9 cellular contexts compared by ENCODE assay signal in the genomic region with DNA sequence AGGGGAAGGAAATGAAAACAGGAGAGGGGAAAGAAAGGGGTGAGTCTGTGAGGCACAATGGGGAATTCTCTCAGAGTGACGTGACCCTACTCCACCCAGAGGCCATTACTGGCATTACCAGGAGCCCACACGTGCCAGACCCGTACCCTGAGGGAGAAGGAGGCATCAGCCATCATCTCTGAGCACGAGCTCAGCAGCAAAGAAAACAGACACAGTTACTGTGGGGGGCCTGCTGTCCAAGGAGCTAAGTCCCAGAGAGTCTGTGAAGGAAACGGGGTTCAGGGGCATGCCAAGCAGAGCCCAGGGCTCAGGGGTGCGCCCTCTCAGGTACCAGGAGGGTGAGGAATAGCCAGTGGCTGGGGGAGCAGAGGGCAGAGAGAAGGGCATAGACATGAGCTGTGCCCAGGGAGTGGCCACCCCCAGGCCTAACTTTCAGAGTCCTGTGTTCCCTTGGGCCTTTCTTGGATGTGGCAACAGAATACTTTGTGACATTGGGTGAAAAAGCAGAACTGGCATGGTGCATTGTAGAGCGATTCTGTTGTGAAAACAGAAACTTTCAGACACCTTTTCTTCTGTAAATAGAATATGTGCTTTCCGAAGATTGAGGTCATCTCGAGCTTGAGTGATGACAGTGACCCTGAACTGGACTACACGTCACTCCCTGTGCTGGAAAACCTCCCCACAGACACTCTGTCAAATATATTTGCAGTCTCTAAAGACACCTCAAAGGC. TPM values are rescaled to one million over a fixed set of nuclear protein-coding genes. Genes with fewer than 3 reads are reported as not detected.
DNase-seq lines count a peak whose midpoint lies in the region; ATAC-seq and TF ChIP-seq lines count a peak whose summit lies in the region.
"Had no signal": no experiment of that assay in that cellular context is flagged by ENCODE, and none has a peak within 500 bp of the region (broad histone marks: within the 10 kb centered on the region; RNA-seq: fewer than 3 reads in every experiment).

No MANE protein-coding gene starts in this region.

- no TSS peak for BruUV-seq in MCF 10A (replicated peaks; lab: Mats Ljungman, UMichigan)

- H4K20me1 ChIP-seq in DOHH2 (ENCODE audit: control insufficient read depth, insufficient read depth, low read depth, low read length), result no peaks in the 10 kb centered on the region
- H4K20me1 ChIP-seq in GM23338 (replicated peaks; ENCODE audit: insufficient read depth), result no peaks in the 10 kb centered on the region
- no peaks in the 10 kb centered on the region for H4K20me1 ChIP-seq in MM.1S (ENCODE audit: insufficient read depth, low read length)

- H3K27me3 ChIP-seq in DOHH2 (ENCODE audit: control insufficient read depth, low read length) (no peaks in the 10 kb centered on the region), GM23338 (ENCODE audit: insufficient read depth) (no peaks in the 10 kb centered on the region), MM.1S (replicated peaks; ENCODE audit: insufficient read depth, low read length) (no peaks in the 10 kb centered on the region), kidney epithelial cell (ENCODE audit: control insufficient read depth, insufficient read depth, low read length) (no peaks in the 10 kb centered on the region)

- H3K4me2 ChIP-seq in DOHH2 (ENCODE audit: low read length), result no peak overlapping the region
- no peak overlapping the region for H3K4me2 ChIP-seq in GM23338
- H3K4me2 ChIP-seq in MM.1S (ENCODE audit: low read depth, low read length), result peak overlapping the region; percentile 68

- H3K4me1 Mint-ChIP-seq in GM23338 (no peaks in the 10 kb centered on the region), MCF 10A (ENCODE audit: insufficient read depth, unreplicated experiment) (peaks cover 6% of the 10 kb centered on the region)

- H3K79me2 ChIP-seq in DOHH2 (ENCODE audit: control insufficient read depth, low read length) (no peaks in the 10 kb centered on the region), GM23338 (replicated peaks; ENCODE audit: insufficient read depth) (no peaks in the 10 kb centered on the region), MM.1S (ENCODE audit: low read length) (no peaks in the 10 kb centered on the region)

- H3K9me2 ChIP-seq in DOHH2 (replicated peaks; ENCODE audit: control insufficient read depth, low read length), result no peaks in the 10 kb centered on the region
- H3K9me2 ChIP-seq in GM23338 (ENCODE audit: insufficient read depth), result no peaks in the 10 kb centered on the region
- no peaks in the 10 kb centered on the region for H3K9me2 ChIP-seq in MM.1S (replicated peaks; ENCODE audit: insufficient read depth, low read length)

- H3K9ac ChIP-seq in MM.1S (ENCODE audit: low read length), result peak overlapping the region; percentile 69

- H3K36me3 Mint-ChIP-seq in GM23338 (ENCODE audit: low read depth), result peaks cover 13% of the 10 kb centered on the region; the same call in 2 of the 3 replicates
- peaks cover 6% of the 10 kb centered on the region for H3K36me3 Mint-ChIP-seq in MCF 10A (ENCODE audit: insufficient read depth, unreplicated experiment)

- ATAC-seq in GM23338 (peak; percentile 90), HG03565 (IDR thresholded peaks at IDR 0.05; ENCODE audit: unreplicated experiment) (no peak)

- intact Hi-C loops in MCF 10A (cut with micrococcal nuclease), result loop anchor here (5.0 to 10.0 kb wide), 2 partner anchors 58 to 221 kb away; partner anchors contain the start of genes MBTPS1 and OSGIN1

- TF ChIP-seq CTCF in DOHH2 (IDR thresholded peaks at IDR 0.05; ENCODE audit: low read depth, low read length, poor library complexity, severe bottlenecking), result peak; percentile 59
- TF ChIP-seq CTCF in GM23338 (conservative IDR thresholded peaks at IDR 0.05; ENCODE audit: low read depth in 2 of 2), result peak; percentile 47 to 70
- peak; percentile 74 for TF ChIP-seq CTCF in MM.1S (IDR thresholded peaks at IDR 0.05; ENCODE audit: low read length)
- peak; percentile 62 for TF ChIP-seq CTCF in MCF 10A (IDR thresholded peaks at IDR 0.05; ENCODE audit: unreplicated experiment)
- peak; percentile 84 for TF ChIP-seq CTCF in kidney epithelial cell (IDR thresholded peaks at IDR 0.05; ENCODE audit: insufficient read depth, low read length, poor library complexity, severe bottlenecking)

- H3K4me3 ChIP-seq in DOHH2 (ENCODE audit: low read length) (no peak overlapping the region), GM23338 (no peak overlapping the region), MM.1S (ENCODE audit: low read length) (peak overlapping the region; percentile 30; the same call in 1 of the 2 replicates), kidney epithelial cell (ENCODE audit: low read depth, low read length) (no peak overlapping the region)

- H3K4me3 Mint-ChIP-seq in GM23338, result no peak overlapping the region
- H3K4me3 Mint-ChIP-seq in MCF 10A (ENCODE audit: unreplicated experiment), result no peak overlapping the region

- H3K4me1 ChIP-seq in DOHH2 (ENCODE audit: control insufficient read depth, low read length) (no peaks in the 10 kb centered on the region), GM23338 (ENCODE audit: insufficient read depth) (no peaks in the 10 kb centered on the region), MM.1S (ENCODE audit: low read length) (peaks cover 12% of the 10 kb centered on the region; the same call in 1 of the 2 replicates)

- H3K36me3 ChIP-seq in DOHH2 (ENCODE audit: control insufficient read depth, low read length) (peaks cover 23% of the 10 kb centered on the region), GM23338 (ENCODE audit: insufficient read depth) (no peaks in the 10 kb centered on the region), MM.1S (replicated peaks; ENCODE audit: insufficient read depth, low read length) (no peaks in the 10 kb centered on the region), kidney epithelial cell (ENCODE audit: control insufficient read depth, insufficient read depth, low read length) (no peaks in the 10 kb centered on the region)

- POLR2A ChIA-PET in MCF 10A (lab: Yijun Ruan, JAX), result interaction anchor here (0.7 to 4.9 kb wide), 9 partner anchors 8 to 204 kb away, joined by 3 to 45 read pairs (median 3); partner anchors contain the start of genes MBTPS1 and TAF1C

- CTCF ChIA-PET in MCF 10A (lab: Yijun Ruan, JAX), result interaction anchor here (0.6 to 5.3 kb wide), 25 partner anchors 8 to 1535 kb away, joined by 3 to 49 read pairs (median 4); partner anchors contain the start of genes MBTPS1 and TAF1C

- no peaks in the 10 kb centered on the region for H3F3A ChIP-seq in DOHH2 (ENCODE audit: control insufficient read depth, insufficient read depth)
- no peaks in the 10 kb centered on the region for H3F3A ChIP-seq in GM23338 (replicated peaks; ENCODE audit: low read depth)
- H3F3A ChIP-seq in MM.1S (ENCODE audit: insufficient read depth, low read length), result no peaks in the 10 kb centered on the region

- no peak overlapping the region for H3K27ac ChIP-seq in DOHH2 (ENCODE audit: low read depth, low read length)
- no peak overlapping the region for H3K27ac ChIP-seq in GM23338 (ENCODE audit: low read depth)
- H3K27ac ChIP-seq in MM.1S (ENCODE audit: low read length), result peak overlapping the region; percentile 80
- H3K27ac ChIP-seq: VCaP had no signal

- H3K27me3 Mint-ChIP-seq in GM23338 (ENCODE audit: insufficient read depth, low read depth, poor library complexity) (peaks cover 12% of the 10 kb centered on the region), MCF 10A (ENCODE audit: insufficient read depth, unreplicated experiment) (no peaks in the 10 kb centered on the region)

- H2AFZ ChIP-seq in GM23338 (no peak overlapping the region), MM.1S (ENCODE audit: low read length) (peak overlapping the region; percentile 30; the same call in 1 of the 2 replicates)

- no peaks in the 10 kb centered on the region for H3K9me3 Mint-ChIP-seq in GM23338
- H3K9me3 Mint-ChIP-seq in MCF 10A (ENCODE audit: unreplicated experiment), result no peaks in the 10 kb centered on the region

- peak; percentile 76 for DNase-seq in GM23338 (ENCODE audit: low spot score)
- peak; percentile 39 for DNase-seq in MM.1S
- peak in 3 of 5 donors; percentile 35 to 49 (median 39) for DNase-seq in T-helper 1 cell
- DNase-seq in MCF 10A (ENCODE audit: unreplicated experiment), result peak; percentile 67
- no peak for DNase-seq in kidney epithelial cell (ENCODE audit: low read depth)
- DNase-seq in stimulated activated CD4-positive, alpha-beta T cell treated with anti-CD3 and anti-CD28 coated beads, TNF-alpha, amount 100 ng/mL, for 24 hours (ENCODE audit: low read depth in 3 of 3), result peak in 2 of 3 experiments; percentile 49 to 70

- H3K9me3 ChIP-seq in DOHH2 (ENCODE audit: control insufficient read depth, insufficient read depth, low read length), result no peaks in the 10 kb centered on the region
- H3K9me3 ChIP-seq in MM.1S (replicated peaks; ENCODE audit: insufficient read depth, low read length), result no peaks in the 10 kb centered on the region

- H3K27ac Mint-ChIP-seq in GM23338 (no peak overlapping the region; the same call in 1 of the 2 replicates), MCF 10A (ENCODE audit: low read depth, unreplicated experiment) (peak overlapping the region; percentile 41)

TF ChIP-seq in GM23338, 12 proteins besides CTCF, POLR2A, EP300 and RAD21:
- TF ChIP-seq CREB1 (CRISPR knock-in tag; IDR thresholded peaks at IDR 0.05; ENCODE audit: low read depth) (peak; percentile 51; the same call in 1 of the 2 replicates), JUNB (IDR thresholded peaks at IDR 0.05; ENCODE audit: unreplicated experiment) (no peak), ZNF331 (CRISPR knock-in tag; IDR thresholded peaks at IDR 0.05; ENCODE audit: low read depth) (no peak)

RNA-seq across cellular contexts. Expression of gene TAF1C, which starts 11.3 kb away (rescaled TPM):
- total RNA-seq in GM23338 (2014; rRNA removed; shearing (Covaris generic)), result 51.9 and 57.4 TPM in 2 replicates
- 37.2 and 39.1 TPM in 2 replicates for polyA plus RNA-seq in GM23338 (2016; fragmentation: Nextera tagmentation; extraction: Ambion mirVana)
- total RNA-seq in MCF 10A (2022) (29.3 and 35.1 TPM in 2 replicates), kidney epithelial cell (23.9 and 34.6 TPM in 2 replicates)

RNA-seq across cellular contexts. Expression of gene ADAD2, which starts 15.4 kb away (rescaled TPM):
- 1.5 and 4.5 TPM in 2 replicates for total RNA-seq in GM23338 (2014; rRNA removed; shearing (Covaris generic))
- 1.1 and 1.6 TPM in 2 replicates for polyA plus RNA-seq in GM23338 (2016; fragmentation: Nextera tagmentation; extraction: Ambion mirVana)
- not detected in 2 replicates for total RNA-seq in MCF 10A (2022)
- total RNA-seq in kidney epithelial cell, result not detected in 2 replicates

RNA-seq across cellular contexts. Expression of gene DNAAF1, which starts 30.4 kb away (rescaled TPM):
- 0.42 TPM in 1 of 2 replicates, not detected in the other for total RNA-seq in GM23338 (2014; rRNA removed; shearing (Covaris generic))
- polyA plus RNA-seq in GM23338 (2016; fragmentation: Nextera tagmentation; extraction: Ambion mirVana), result 0.28 and 0.42 TPM in 2 replicates
- total RNA-seq in MCF 10A (2022) (not detected in 2 replicates), kidney epithelial cell (not detected in 2 replicates)

RNA-seq across cellular contexts. Expression of gene HSDL1, which starts 30.5 kb away (rescaled TPM):
- 46.1 and 47.4 TPM in 2 replicates for total RNA-seq in GM23338 (2014; rRNA removed; shearing (Covaris generic))
- 15.2 and 16.6 TPM in 2 replicates for polyA plus RNA-seq in GM23338 (2016; fragmentation: Nextera tagmentation; extraction: Ambion mirVana)
- total RNA-seq in MCF 10A (2022), result 13.3 and 20.9 TPM in 2 replicates
- total RNA-seq in kidney epithelial cell, result 35.8 and 37.9 TPM in 2 replicates

RNA-seq across cellular contexts. Expression of gene MBTPS1, which starts 58.8 kb away (rescaled TPM):
- total RNA-seq in GM23338 (2014; rRNA removed; shearing (Covaris generic)), result 44.3 and 49.3 TPM in 2 replicates
- polyA plus RNA-seq in GM23338 (2016; fragmentation: Nextera tagmentation; extraction: Ambion mirVana), result 18.1 and 20.7 TPM in 2 replicates
- total RNA-seq in MCF 10A (2022) (63.6 and 75.1 TPM in 2 replicates), kidney epithelial cell (70.9 and 86.5 TPM in 2 replicates)
